ENCODE assay signal across 8 cellular contexts in genomic region chr12:57744194-57744776, GRCh38. TPM values are rescaled to one million over a fixed set of nuclear protein-coding genes. Genes with fewer than 3 reads are reported as not detected.
A peak's percentile ranks its signal among the peaks of the same experiment; 100 is the strongest.
DNase-seq lines count a peak whose midpoint lies in the region; ATAC-seq and TF ChIP-seq lines count a peak whose summit lies in the region.

No MANE protein-coding gene starts in this region.

- H3K27me3 ChIP-seq in subcutaneous abdominal adipose tissue (ENCODE audit: control insufficient read depth in 5 of 5, insufficient read depth in 4 of 5, low read length in 5 of 5) = peaks cover 0 to 19% (median 9%) of the 10 kb centered on the region in 5 donors

- H3K27me3 Mint-ChIP-seq in endothelial cell (ENCODE audit: unreplicated experiment) (peaks cover 17% of the 10 kb centered on the region), naive B cell (no peaks in the 10 kb centered on the region)

- H3K4me3 Mint-ChIP-seq in endothelial cell (ENCODE audit: unreplicated experiment) (peak overlapping the region; percentile 97), naive B cell (peak overlapping the region; percentile 90 to 99 (median 96))

- H3K9me3 Mint-ChIP-seq in endothelial cell (ENCODE audit: unreplicated experiment) = no peaks in the 10 kb centered on the region
- no peaks in the 10 kb centered on the region for H3K9me3 Mint-ChIP-seq in naive B cell

- no peak for TF ChIP-seq CTCF in endothelial cell (IDR thresholded peaks at IDR 0.05; ENCODE audit: unreplicated experiment)

- ATAC-seq in GM21717 (IDR thresholded peaks at IDR 0.05; ENCODE audit: unreplicated experiment) (peak; percentile 31), naive B cell (ENCODE audit: low read depth in 2 of 2) (peak; percentile 62)

- peak; percentile 67 for DNase-seq in activated CD4-positive, alpha-beta T cell treated with anti-CD3 and anti-CD28 coated beads, Interleukin-2, amount 50 U/mL, for 1 hour
- DNase-seq in endothelial cell (ENCODE audit: low spot score) = peak; percentile 62
- peak; percentile 74 for DNase-seq in naive B cell
- no peak for DNase-seq in mesenteric fat pad (ENCODE audit: low spot score)

- peak overlapping the region in 4 of 5 donors; percentile 93 to 99 (median 98) for H3K9ac ChIP-seq in subcutaneous abdominal adipose tissue (ENCODE audit: low read length in 5 of 5)

- TF ChIP-seq EP300 in Ishikawa (IDR thresholded peaks at IDR 0.05; ENCODE audit: borderline replicate concordance) = no peak

- peak overlapping the region; percentile 99 for H3K27ac ChIP-seq in subcutaneous abdominal adipose tissue (ENCODE audit: low read depth, low read length)

- H3K4me1 Mint-ChIP-seq in endothelial cell (ENCODE audit: unreplicated experiment) (peaks cover 47% of the 10 kb centered on the region), naive B cell (peaks cover 55 to 56% (median 56%) of the 10 kb centered on the region in 3 donors)

- peak overlapping the region; percentile 99 for H3K27ac Mint-ChIP-seq in endothelial cell (ENCODE audit: unreplicated experiment)
- peak overlapping the region; percentile 91 to 98 (median 96) for H3K27ac Mint-ChIP-seq in naive B cell

- TF ChIP-seq RAD21 in Ishikawa (IDR thresholded peaks at IDR 0.05; ENCODE audit: low read depth) = no peak

- H3K36me3 Mint-ChIP-seq in endothelial cell (ENCODE audit: low read depth, unreplicated experiment) (peaks cover 27% of the 10 kb centered on the region), naive B cell (no peaks in the 10 kb centered on the region)

- no peaks in the 10 kb centered on the region for H3K9me3 ChIP-seq in subcutaneous abdominal adipose tissue (ENCODE audit: control insufficient read depth in 5 of 5, low read length in 5 of 5)

- peaks cover 13 to 29% (median 25%) of the 10 kb centered on the region in 5 donors for H3K36me3 ChIP-seq in subcutaneous abdominal adipose tissue (ENCODE audit: control insufficient read depth in 5 of 5, insufficient read depth in 5 of 5, low read length in 5 of 5)

- H3K4me1 ChIP-seq in subcutaneous abdominal adipose tissue (ENCODE audit: control insufficient read depth in 5 of 5, insufficient read depth in 5 of 5, low read length in 5 of 5) = peaks cover 5 to 34% (median 18%) of the 10 kb centered on the region in 5 donors

- H3K4me3 ChIP-seq in GM08714 (ENCODE audit: low read length) (peak overlapping the region; percentile 74), subcutaneous abdominal adipose tissue (ENCODE audit: low read depth in 1 of 5, low read length in 5 of 5) (peak overlapping the region; percentile 88 to 96 (median 92))

TF ChIP-seq in Ishikawa, 13 proteins besides CTCF, POLR2A, EP300 and RAD21:
- no peak for TF ChIP-seq NFIC (IDR thresholded peaks at IDR 0.05)
- TF ChIP-seq TCF12 (IDR thresholded peaks at IDR 0.05; ENCODE audit: low read depth) = no peak
- TF ChIP-seq ZBTB7A (IDR thresholded peaks at IDR 0.05; ENCODE audit: low read depth) = no peak
- TF ChIP-seq YY1 (IDR thresholded peaks at IDR 0.05; ENCODE audit: low read depth) = no peak
- TF ChIP-seq MAX (IDR thresholded peaks at IDR 0.05) = no peak
- TF ChIP-seq EGR1 (IDR thresholded peaks at IDR 0.05) = no peak
- peak; percentile 98 for TF ChIP-seq CREB1 (IDR thresholded peaks at IDR 0.05; ENCODE audit: low read depth)
- no peak for TF ChIP-seq TEAD4 (IDR thresholded peaks at IDR 0.05)
- TF ChIP-seq TAF1 (IDR thresholded peaks at IDR 0.05; ENCODE audit: low read depth) = no peak; the same call in 1 of the 2 replicates
- no peak for TF ChIP-seq REST (IDR thresholded peaks at IDR 0.05; ENCODE audit: low read depth)
- no peak for TF ChIP-seq FOXM1 (IDR thresholded peaks at IDR 0.05; ENCODE audit: borderline replicate concordance, low read depth)
- peak; percentile 79 for TF ChIP-seq CEBPB (IDR thresholded peaks at IDR 0.05)
- TF ChIP-seq USF1 (IDR thresholded peaks at IDR 0.05) = no peak
TF ChIP-seq in Ishikawa: peak in this region for 2.

RNA-seq across cellular contexts. Expression of gene TSPAN31, which starts 0.6 kb away (rescaled TPM):
- total RNA-seq in endothelial cell (ENCODE audit: unreplicated experiment) (21.8 TPM), mesenteric fat pad (35.0 TPM)
- 10 to 100 TPM; 48.3 to 82.1 (median 57.7) TPM for polyA plus RNA-seq in naive B cell (ENCODE audit: low read depth in 6 of 6)

RNA-seq across cellular contexts. Expression of gene AGAP2, which starts 5.7 kb away (rescaled TPM):
- 27.0 TPM for total RNA-seq in endothelial cell (ENCODE audit: unreplicated experiment)
- polyA plus RNA-seq in naive B cell (ENCODE audit: low read depth in 6 of 6) = 1 to 10 TPM; 1.2 to 4.0 (median 2.1) TPM
- total RNA-seq in mesenteric fat pad = 2.1 TPM

RNA-seq across cellular contexts. Expression of gene CDK4, which starts 7.8 kb away (rescaled TPM):
- 120 TPM for total RNA-seq in endothelial cell (ENCODE audit: unreplicated experiment)
- polyA plus RNA-seq in naive B cell (ENCODE audit: low read depth in 6 of 6) = 10 to 100 TPM; 63.2 to 99.0 (median 67.8) TPM
- total RNA-seq in mesenteric fat pad = 87.0 TPM

RNA-seq across cellular contexts. Expression of gene MARCHF9, which starts 10.6 kb away (rescaled TPM):
- total RNA-seq in endothelial cell (ENCODE audit: unreplicated experiment) (2.3 TPM), mesenteric fat pad (11.3 TPM)
- polyA plus RNA-seq in naive B cell (ENCODE audit: low read depth in 6 of 6) = 10 to 100 TPM; 10.9 to 21.0 (median 14.2) TPM

RNA-seq across cellular contexts. Expression of gene CYP27B1, which starts 22.6 kb away (rescaled TPM):
- total RNA-seq in endothelial cell (ENCODE audit: unreplicated experiment) (1.4 TPM), mesenteric fat pad (1.8 TPM)
- polyA plus RNA-seq in naive B cell (ENCODE audit: low read depth in 6 of 6) = under 1 TPM in 3 of 6 donors, not detected in 3; 0.09 to 0.58 (median 0.31) TPM
